ENCODE assay signal across 1 cellular context in genomic region chr12:30329281-30329680, GRCh38.
TF ChIP-seq lines count a peak whose summit lies in the region.

No MANE protein-coding gene starts in this region.

TF ChIP-seq in IMR-90, 13 proteins besides CTCF, POLR2A, EP300 and RAD21:
- no peak for TF ChIP-seq MAFK (IDR thresholded peaks at IDR 0.05; ENCODE audit: low read depth, low read length)
